Comparison of ENCODE assay signal across 22 cellular contexts in genomic region chr3:193330500-193331204, GRCh38. TPM values are rescaled to one million over a fixed set of nuclear protein-coding genes. Genes with fewer than 3 reads are reported as not detected.
DNase-seq lines count a peak whose midpoint lies in the region; ATAC-seq, FAIRE-seq and TF ChIP-seq lines count a peak whose summit lies in the region.
"Had no signal": no experiment of that assay in that cellular context is flagged by ENCODE, and none has a peak within 500 bp of the region (broad histone marks: within the 10 kb centered on the region; RNA-seq: fewer than 3 reads in every experiment).

No MANE protein-coding gene starts in this region.

- H3K27me3 Mint-ChIP-seq in astrocyte (ENCODE audit: low read depth, unreplicated experiment), result peaks cover 3% of the 10 kb centered on the region
- H3K27me3 Mint-ChIP-seq: B cell; CD4-positive, CD25-positive, alpha-beta regulatory T cell had no signal

- no peak overlapping the region for H3K4me2 ChIP-seq in astrocyte (ENCODE audit: low read length)

- no peak overlapping the region for H2AFZ ChIP-seq in astrocyte (ENCODE audit: low read depth, low read length)
- H2AFZ ChIP-seq: GM23248 had no signal

- no peaks in the 10 kb centered on the region for H3K79me2 ChIP-seq in astrocyte (ENCODE audit: insufficient read depth, low read length)

- H3K4me3 ChIP-seq in astrocyte (ENCODE audit: insufficient read depth, low read depth, low read length), result no peak overlapping the region
- no peak overlapping the region for H3K4me3 ChIP-seq in lower lobe of right lung
- H3K4me3 ChIP-seq: BLaER1 treated with 17β-estradiol and CSF1 and Interleukin-3, amounts not matched to agents 10 nM and 100 nM; GM23248; HAP-1 had no signal

- H3K27ac ChIP-seq in astrocyte (ENCODE audit: low read depth, low read length), result no peak overlapping the region
- H3K27ac ChIP-seq in lower lobe of right lung, result no peak overlapping the region
- H3K27ac ChIP-seq: BLaER1 treated with 17β-estradiol and CSF1 and Interleukin-3, amounts not matched to agents 10 nM and 100 nM; GM23248 had no signal

- no peaks in the 10 kb centered on the region for H3K4me1 Mint-ChIP-seq in astrocyte (ENCODE audit: low read depth, unreplicated experiment)
- H3K4me1 Mint-ChIP-seq: B cell; CD4-positive, CD25-positive, alpha-beta regulatory T cell; CD8-positive, alpha-beta memory T cell; IgD-negative memory B cell had no signal

- H3K27ac Mint-ChIP-seq in astrocyte (ENCODE audit: unreplicated experiment), result peak overlapping the region; percentile 20
- H3K27ac Mint-ChIP-seq: B cell; CD4-positive, CD25-positive, alpha-beta regulatory T cell; CD8-positive, alpha-beta memory T cell had no signal

- no peaks in the 10 kb centered on the region for H3K27me3 ChIP-seq in astrocyte (ENCODE audit: insufficient read depth, low read length)
- no peaks in the 10 kb centered on the region for H3K27me3 ChIP-seq in lower lobe of right lung (ENCODE audit: low read depth)
- H3K27me3 ChIP-seq: BLaER1 treated with 17β-estradiol and CSF1 and Interleukin-3, amounts not matched to agents 10 nM and 100 nM had no signal

- H3K9me3 Mint-ChIP-seq in astrocyte (ENCODE audit: unreplicated experiment), result no peaks in the 10 kb centered on the region
- H3K9me3 Mint-ChIP-seq: CD8-positive, alpha-beta memory T cell had no signal

- no peak for FAIRE-seq in astrocyte (lab: Jason Lieb, UNC)
- FAIRE-seq: D721Med, G401.6, GM12892, GM18507, HTR-8/SVneo had no signal

- no peak overlapping the region for H3K9ac ChIP-seq in astrocyte (ENCODE audit: low read length)
- H3K9ac ChIP-seq: BLaER1 treated with 17β-estradiol and CSF1 and Interleukin-3, amounts not matched to agents 10 nM and 100 nM; GM23248 had no signal

- ATAC-seq in left lobe of liver, result peak; percentile 52
- no peak for ATAC-seq in HG03460 (IDR thresholded peaks at IDR 0.05; ENCODE audit: unreplicated experiment)
- ATAC-seq in lower lobe of right lung, result no peak
- ATAC-seq in HG02623 (IDR thresholded peaks at IDR 0.05; ENCODE audit: unreplicated experiment), result no peak

- intact Hi-C loops in lower lobe of right lung (cut with DNase I), result no loop called here

- no peaks in the 10 kb centered on the region for H3K9me3 ChIP-seq in astrocyte (ENCODE audit: insufficient read depth, low read depth, low read length)
- no peaks in the 10 kb centered on the region for H3K9me3 ChIP-seq in lower lobe of right lung
- H3K9me3 ChIP-seq: BLaER1 treated with 17β-estradiol and CSF1 and Interleukin-3, amounts not matched to agents 10 nM and 100 nM; Caco-2; HAP-1 had no signal

- no peaks in the 10 kb centered on the region for H3K36me3 Mint-ChIP-seq in astrocyte (ENCODE audit: low read depth, unreplicated experiment)
- H3K36me3 Mint-ChIP-seq: CD4-positive, CD25-positive, alpha-beta regulatory T cell; CD8-positive, alpha-beta memory T cell; IgD-negative memory B cell had no signal

- no peaks in the 10 kb centered on the region for H4K20me1 ChIP-seq in astrocyte (ENCODE audit: insufficient read depth, low read length)
- H4K20me1 ChIP-seq: BLaER1 treated with 17β-estradiol and CSF1 and Interleukin-3, amounts not matched to agents 10 nM and 100 nM had no signal

- H3K4me1 ChIP-seq in astrocyte (ENCODE audit: insufficient read depth, low read length) (no peaks in the 10 kb centered on the region), lower lobe of right lung (no peaks in the 10 kb centered on the region)
- H3K4me1 ChIP-seq: Caco-2, HAP-1 had no signal

- DNase-seq in KG1 (lab: John Stamatoyannopoulos, UW) (peak; percentile 3), astrocyte (ENCODE audit: low read depth) (no peak), left lobe of liver (ENCODE audit: low spot score) (no peak), lower lobe of right lung (no peak), middle frontal gyrus (ENCODE audit: extremely low spot score, low spot score) (no peak)
- DNase-seq: 8988T; Caco-2; CD4-positive, CD25-positive, alpha-beta regulatory T cell; CD8-positive, alpha-beta memory T cell; GM23248 had no signal

- no peak for TF ChIP-seq CTCF in astrocyte (IDR thresholded peaks at IDR 0.05; ENCODE audit: insufficient read depth, low read depth, low read length)
- TF ChIP-seq CTCF in lower lobe of right lung (IDR thresholded peaks at IDR 0.05), result no peak

- H3K36me3 ChIP-seq in astrocyte (ENCODE audit: insufficient read depth, low read length) (no peaks in the 10 kb centered on the region), lower lobe of right lung (no peaks in the 10 kb centered on the region)
- H3K36me3 ChIP-seq: BLaER1 treated with 17β-estradiol and CSF1 and Interleukin-3, amounts not matched to agents 10 nM and 100 nM; HAP-1 had no signal

- no peak overlapping the region for H3K4me3 Mint-ChIP-seq in astrocyte (ENCODE audit: unreplicated experiment)
- H3K4me3 Mint-ChIP-seq: B cell; CD4-positive, CD25-positive, alpha-beta regulatory T cell; CD8-positive, alpha-beta memory T cell had no signal

RNA-seq across cellular contexts. Expression of gene ATP13A5, which starts 47.9 kb away (rescaled TPM):
- total RNA-seq in astrocyte, result not detected in 2 replicates
- not detected for total RNA-seq in left lobe of liver
- total RNA-seq in lower lobe of right lung, result 2.0 TPM
- total RNA-seq: A673; Caco-2; CD4-positive, CD25-positive, alpha-beta regulatory T cell; CD8-positive, alpha-beta memory T cell; GM23248 had no signal
